ENCODE assay signal across 8 cellular contexts in the genomic region with DNA sequence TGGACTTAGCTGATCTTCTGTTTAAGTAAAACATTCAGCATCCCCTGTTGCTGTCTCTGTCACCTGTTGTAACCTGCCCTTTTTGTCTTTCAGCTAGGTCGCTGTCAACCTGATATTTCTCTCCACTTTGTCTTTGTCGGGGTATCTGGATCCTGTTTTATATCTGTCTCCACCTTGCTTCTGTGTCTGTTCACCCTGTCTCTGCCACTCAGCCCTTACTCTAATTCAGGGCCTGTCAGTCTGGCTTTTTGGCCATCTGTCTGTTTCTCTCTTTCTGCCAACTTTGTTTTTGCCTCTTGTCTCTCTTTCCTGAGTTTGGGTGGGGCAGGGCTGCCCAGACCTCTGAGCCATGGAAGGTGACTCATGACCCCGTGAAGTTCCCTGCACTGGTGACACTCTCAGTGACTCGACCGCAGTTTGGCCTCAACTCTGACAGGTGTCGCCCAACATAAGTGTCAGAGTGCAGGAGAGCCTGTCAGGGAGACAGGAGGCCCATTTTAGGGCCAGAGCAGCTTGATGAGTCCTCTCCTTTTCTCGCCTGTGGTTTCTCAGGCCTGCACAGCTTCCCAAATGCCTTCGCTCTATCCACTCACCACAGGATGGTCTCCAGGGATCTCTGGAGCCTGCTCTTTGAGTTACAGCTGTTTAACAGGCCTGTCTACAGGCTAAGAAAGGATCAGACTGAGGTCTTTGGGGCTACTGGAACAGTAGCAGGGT. TPM values are rescaled to one million over a fixed set of nuclear protein-coding genes. Genes with fewer than 3 reads are reported as not detected.
DNase-seq lines count a peak whose midpoint lies in the region; ATAC-seq, FAIRE-seq and TF ChIP-seq lines count a peak whose summit lies in the region.

No MANE protein-coding gene starts in this region.

- peak overlapping the region; percentile 94 for H3K4me3 ChIP-seq in CD8-positive, alpha-beta memory T cell (ENCODE audit: low read length)
- H3K4me3 ChIP-seq in bronchial epithelial cell (ENCODE audit: low read depth, low read length) (peak overlapping the region; percentile 75), right lobe of liver (peak overlapping the region; percentile 89 to 100 (median 90))

- H3K27ac Mint-ChIP-seq in CD8-positive, alpha-beta memory T cell = peak overlapping the region; percentile 94 to 100 (median 99)

- peaks cover 23% of the 10 kb centered on the region for H3K4me1 ChIP-seq in CD8-positive, alpha-beta memory T cell (ENCODE audit: insufficient read depth, low read length)
- H3K4me1 ChIP-seq in right lobe of liver = peaks cover 0 to 68% (median 14%) of the 10 kb centered on the region in 4 donors

- FAIRE-seq in bronchial epithelial cell (lab: Jason Lieb, UNC) = no peak

- POLR2A ChIA-PET in CD8-positive, alpha-beta memory T cell (lab: Charles Lee) = interaction anchor here (0.5 to 1.8 kb wide), 4 partner anchors 82 to 1542 kb away, joined by 3 to 9 read pairs (median 4); no protein-coding TSS in a partner anchor

- H3K9me3 Mint-ChIP-seq in CD8-positive, alpha-beta memory T cell = peaks cover 0 to 2% (median 0%) of the 10 kb centered on the region in 5 donors

- H3K27me3 Mint-ChIP-seq in CD8-positive, alpha-beta memory T cell = peaks cover 0 to 2% of the 10 kb centered on the region in 2 donors

- peaks cover 39 to 55% (median 52%) of the 10 kb centered on the region in 3 donors for H3K4me1 Mint-ChIP-seq in CD8-positive, alpha-beta memory T cell

- intact Hi-C loops in right lobe of liver (cut with DNase I) = no loop called here

- H3K36me3 ChIP-seq in CD8-positive, alpha-beta memory T cell (ENCODE audit: insufficient read depth, low read length) = peaks cover 7% of the 10 kb centered on the region
- H3K36me3 ChIP-seq in bronchial epithelial cell (ENCODE audit: control insufficient read depth, insufficient read depth, low read length) (no peaks in the 10 kb centered on the region), right lobe of liver (peaks cover 0 to 15% (median 0%) of the 10 kb centered on the region in 4 donors)

- peak; percentile 13 to 91 (median 77) for DNase-seq in CD8-positive, alpha-beta memory T cell
- DNase-seq in HT-29 (ENCODE audit: low spot score) = peak; percentile 72
- peak; percentile 82 for DNase-seq in bronchial epithelial cell (ENCODE audit: low read depth)
- peak; percentile 77 to 85 (median 83) for DNase-seq in right lobe of liver
- DNase-seq in stimulated activated CD8-positive, alpha-beta memory T cell treated with anti-CD3 and anti-CD28 coated beads, Interleukin-12 subunit alpha, Interleukin-12 subunit beta, amount 100 ng/mL, for 4 hours (ENCODE audit: low read depth) = peak; percentile 62
- no peak for DNase-seq in NCI-H774 (lab: John Stamatoyannopoulos, UW)

- CTCF ChIA-PET in CD8-positive, alpha-beta memory T cell (lab: Charles Lee) = interaction anchor here (1.5 kb wide), 1 partner anchor 23 kb away, joined by 5 read pairs; no protein-coding TSS in a partner anchor

- H3K27ac ChIP-seq in CD8-positive, alpha-beta memory T cell (ENCODE audit: low read depth, low read length) = peak overlapping the region; percentile 96
- H3K27ac ChIP-seq in VCaP = peak overlapping the region; percentile 87
- peak overlapping the region; percentile 79 to 96 (median 87) for H3K27ac ChIP-seq in right lobe of liver

- no peaks in the 10 kb centered on the region for H3K27me3 ChIP-seq in CD8-positive, alpha-beta memory T cell (ENCODE audit: insufficient read depth, low read length, poor library complexity, severe bottlenecking)
- H3K27me3 ChIP-seq in bronchial epithelial cell (ENCODE audit: control insufficient read depth, insufficient read depth, low read length) = no peaks in the 10 kb centered on the region
- H3K27me3 ChIP-seq in right lobe of liver = no peaks in the 10 kb centered on the region

- ATAC-seq in GM19468 (IDR thresholded peaks at IDR 0.05; ENCODE audit: extremely low read depth, unreplicated experiment) (peak; percentile 27), right lobe of liver (peak; percentile 70 to 86 (median 75))

- 9% methylated on average over 7 of the region's 8 CpGs for WGBS in right lobe of liver (ENCODE audit: insufficient coverage, low coverage, low lambda C conversion rate, missing lambda C conversion rate)

- no peaks in the 10 kb centered on the region for H3K9me3 ChIP-seq in CD8-positive, alpha-beta memory T cell (ENCODE audit: low read length)
- no peaks in the 10 kb centered on the region for H3K9me3 ChIP-seq in right lobe of liver

- TF ChIP-seq CTCF in VCaP (conservative IDR thresholded peaks at IDR 0.05) (no peak), bronchial epithelial cell (IDR thresholded peaks at IDR 0.05; ENCODE audit: insufficient read depth, low read length, severe bottlenecking) (no peak), right lobe of liver (IDR thresholded peaks at IDR 0.05) (no peak)

- H3K36me3 Mint-ChIP-seq in CD8-positive, alpha-beta memory T cell = peaks cover 0 to 31% (median 0%) of the 10 kb centered on the region in 3 donors

- TF ChIP-seq POLR2A in right lobe of liver (IDR thresholded peaks at IDR 0.05) = peak; percentile 12

- peak overlapping the region; percentile 92 to 100 (median 94) for H3K4me3 Mint-ChIP-seq in CD8-positive, alpha-beta memory T cell

RNA-seq across cellular contexts. Expression of a gene that starts 0.9 kb away (rescaled TPM):
- total RNA-seq in CD8-positive, alpha-beta memory T cell = 10 to 100 TPM; 21.8 to 22.8 TPM
- polyA plus RNA-seq in CD8-positive, alpha-beta memory T cell = 14.6 TPM
- 4.6 and 33.3 TPM in 2 replicates for total RNA-seq in HT-29 (2014; rRNA removed; shearing (Covaris generic))
- total RNA-seq in bronchial epithelial cell = 12.8 and 21.9 TPM in 2 replicates
- 10 to 100 TPM in 3 of 6 experiments, 1 to 10 TPM in 3; 4.8 to 14.5 (median 9.9) TPM for total RNA-seq in right lobe of liver

RNA-seq across cellular contexts. Expression of a gene that starts 54.7 kb away (rescaled TPM):
- total RNA-seq in CD8-positive, alpha-beta memory T cell = 1 to 10 TPM; 6.8 to 7.0 TPM
- 1.3 TPM for polyA plus RNA-seq in CD8-positive, alpha-beta memory T cell
- 1.6 and 2.7 TPM in 2 replicates for total RNA-seq in HT-29 (2014; rRNA removed; shearing (Covaris generic))
- total RNA-seq in bronchial epithelial cell = 5.9 and 6.6 TPM in 2 replicates
- 1 to 10 TPM; 2.0 to 3.4 (median 2.3) TPM for total RNA-seq in right lobe of liver
